In genomic region chr16:85220125-85220839, GRCh38 we compare ENCODE assay signal across 7 cellular contexts.
DNase-seq lines count a peak whose midpoint lies in the region; ATAC-seq and TF ChIP-seq lines count a peak whose summit lies in the region.

No MANE protein-coding gene starts in this region.

- H3F3A ChIP-seq in smooth muscle cell (ENCODE audit: low read depth) = no peaks in the 10 kb centered on the region

- 44% methylated on average over 30 of the region's 31 CpGs for WGBS in hepatocyte (ENCODE audit: low lambda C conversion rate, missing lambda C conversion rate)
- 54% methylated on average over 31 of the region's 31 CpGs for WGBS in smooth muscle cell (ENCODE audit: low lambda C conversion rate)

- H3K4me1 ChIP-seq in hepatocyte (ENCODE audit: insufficient read depth) = peaks cover 39% of the 10 kb centered on the region
- H3K4me1 ChIP-seq in smooth muscle cell (ENCODE audit: low read depth) = peaks cover 28% of the 10 kb centered on the region

- H2AFZ ChIP-seq in hepatocyte (no peak overlapping the region), smooth muscle cell (ENCODE audit: low read depth) (no peak overlapping the region)

- no peak overlapping the region for H3K27ac Mint-ChIP-seq in progenitor cell of endocrine pancreas

- H3K27ac ChIP-seq in hepatocyte (peak overlapping the region; percentile 87), smooth muscle cell (ENCODE audit: low read depth) (peak overlapping the region; percentile 10)

- H3K36me3 Mint-ChIP-seq in progenitor cell of endocrine pancreas (ENCODE audit: insufficient read depth) = no peaks in the 10 kb centered on the region

- H3K9me3 Mint-ChIP-seq in progenitor cell of endocrine pancreas (ENCODE audit: low read depth) = no peaks in the 10 kb centered on the region

- no peaks in the 10 kb centered on the region for H4K20me1 ChIP-seq in hepatocyte (ENCODE audit: insufficient read depth, poor library complexity, severe bottlenecking)
- H4K20me1 ChIP-seq in smooth muscle cell (ENCODE audit: low read depth) = peaks cover 3% of the 10 kb centered on the region

- TF ChIP-seq CTCF in hepatocyte (IDR thresholded peaks at IDR 0.05; ENCODE audit: poor library complexity) = no peak
- no peak for TF ChIP-seq CTCF in smooth muscle cell (IDR thresholded peaks at IDR 0.05; ENCODE audit: borderline replicate concordance, insufficient read depth, poor library complexity, severe bottlenecking)
- TF ChIP-seq CTCF in progenitor cell of endocrine pancreas (IDR thresholded peaks at IDR 0.05; ENCODE audit: unreplicated experiment) = no peak

- DNase-seq in NCI-H146 treated with DMSO at 0.1 percent for 48 hours (lab: John Stamatoyannopoulos, UW; ENCODE audit: unreplicated experiment) (peak; percentile 26), anterior cingulate cortex (lab: John Stamatoyannopoulos, UW) (peak in 55 of 58 donors; percentile 17 to 83 (median 62)), hepatocyte (ENCODE audit: low spot score) (peak; percentile 73), smooth muscle cell (lab: John Stamatoyannopoulos, UW; ENCODE audit: unreplicated experiment) (no peak), progenitor cell of endocrine pancreas (ENCODE audit: low spot score, unreplicated experiment) (no peak)
- no peak for DNase-seq in NK-92 treated with Interleukin-12 subunit alpha and Interleukin-12 subunit beta, amount 100 ng/mL, for 24 hours (lab: John Stamatoyannopoulos, UW)

- H3K27me3 ChIP-seq in hepatocyte (no peaks in the 10 kb centered on the region), smooth muscle cell (ENCODE audit: low read depth) (no peaks in the 10 kb centered on the region)

- H3K9me2 ChIP-seq in hepatocyte (replicated peaks; ENCODE audit: insufficient read depth) = no peaks in the 10 kb centered on the region

- H3K4me3 ChIP-seq in hepatocyte = no peak overlapping the region
- H3K4me3 ChIP-seq in smooth muscle cell = no peak overlapping the region

- peak overlapping the region; percentile 72 for H3K4me2 ChIP-seq in hepatocyte
- peak overlapping the region; percentile 59 for H3K4me2 ChIP-seq in smooth muscle cell

- H3K79me2 ChIP-seq in hepatocyte = peaks cover 28% of the 10 kb centered on the region
- peaks cover 25% of the 10 kb centered on the region for H3K79me2 ChIP-seq in smooth muscle cell (ENCODE audit: low read depth)

- H3K9me3 ChIP-seq in hepatocyte (ENCODE audit: low read depth) = no peaks in the 10 kb centered on the region
- no peaks in the 10 kb centered on the region for H3K9me3 ChIP-seq in smooth muscle cell (replicated peaks; ENCODE audit: low read depth)

- no peak overlapping the region for H3K4me3 Mint-ChIP-seq in progenitor cell of endocrine pancreas (ENCODE audit: low read depth)

- no peak overlapping the region for H3K9ac ChIP-seq in smooth muscle cell (ENCODE audit: low read depth)

- ATAC-seq in GM18909 (IDR thresholded peaks at IDR 0.05; ENCODE audit: poor library complexity, unreplicated experiment) = no peak

- peaks cover 10% of the 10 kb centered on the region for H3K4me1 Mint-ChIP-seq in progenitor cell of endocrine pancreas (ENCODE audit: low read depth)

- H3K27me3 Mint-ChIP-seq in progenitor cell of endocrine pancreas = peaks cover 6% of the 10 kb centered on the region

- H3K36me3 ChIP-seq in hepatocyte (replicated peaks; ENCODE audit: insufficient read depth, low read depth) (no peaks in the 10 kb centered on the region), smooth muscle cell (ENCODE audit: low read depth) (no peaks in the 10 kb centered on the region)

Comparison
In these comparisons a context has a peak if more than half of its experiments do, and no peak if none do; other contexts are left out.
1. DNase-seq: peak in NCI-H146 treated with DMSO at 0.1 percent for 48 hours (single experiment), anterior cingulate cortex (55 of 58) and hepatocyte (single experiment); none in smooth muscle cell (single experiment), progenitor cell of endocrine pancreas (single experiment) and NK-92 treated with Interleukin-12 subunit alpha and Interleukin-12 subunit beta, amount 100 ng/mL, for 24 hours (single experiment).